ENCODE assay signal across 10 cellular contexts in the genomic region with DNA sequence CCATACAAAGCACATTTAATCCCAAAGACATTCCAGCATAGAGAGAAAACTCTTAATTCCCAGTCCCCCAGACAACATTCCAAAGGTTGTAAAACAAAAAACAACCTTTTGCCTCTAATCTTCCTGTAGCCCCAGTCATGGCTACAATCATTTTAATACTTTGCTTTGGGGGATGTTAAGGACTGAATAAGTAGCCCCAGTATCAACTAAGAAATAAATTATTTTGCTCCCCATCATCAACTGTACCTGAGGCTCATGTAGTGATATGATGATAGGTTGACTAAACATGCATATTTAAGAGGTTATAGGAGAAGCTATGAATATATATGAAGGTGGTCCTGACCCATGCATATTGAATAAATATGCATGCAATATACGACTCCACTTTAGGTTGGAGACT. TPM values are rescaled to one million over a fixed set of nuclear protein-coding genes. Genes with fewer than 3 reads are reported as not detected.
"Had no signal": no experiment of that assay in that cellular context is flagged by ENCODE, and none has a peak within 500 bp of the region (broad histone marks: within the 10 kb centered on the region; RNA-seq: fewer than 3 reads in every experiment).

No MANE protein-coding gene starts in this region.

- FAIRE-seq: K562 had no signal

- H3K36me3 ChIP-seq: HAP-1 had no signal

- ATAC-seq: HCT116, K562 had no signal

- DNase-seq: GOT3, H7, IMR-90, KG1 had no signal

- H3K4me1 ChIP-seq: HAP-1 had no signal

- H3K4me3 ChIP-seq: HAP-1, K562 had no signal

- H3K27ac ChIP-seq: HL-60 had no signal

RNA-seq across cellular contexts. Expression of a gene that starts 40.6 kb away (rescaled TPM):
- total RNA-seq: H4, H7, HT1080, IMR-90, K562 had no signal
- polyA plus RNA-seq: IMR-90, K562 had no signal

RNA-seq across cellular contexts. Expression of a gene that starts 54.4 kb away (rescaled TPM):
- total RNA-seq: H4, H7, HT1080, IMR-90, K562 had no signal
- polyA plus RNA-seq: IMR-90, K562 had no signal
